In the genomic region with DNA sequence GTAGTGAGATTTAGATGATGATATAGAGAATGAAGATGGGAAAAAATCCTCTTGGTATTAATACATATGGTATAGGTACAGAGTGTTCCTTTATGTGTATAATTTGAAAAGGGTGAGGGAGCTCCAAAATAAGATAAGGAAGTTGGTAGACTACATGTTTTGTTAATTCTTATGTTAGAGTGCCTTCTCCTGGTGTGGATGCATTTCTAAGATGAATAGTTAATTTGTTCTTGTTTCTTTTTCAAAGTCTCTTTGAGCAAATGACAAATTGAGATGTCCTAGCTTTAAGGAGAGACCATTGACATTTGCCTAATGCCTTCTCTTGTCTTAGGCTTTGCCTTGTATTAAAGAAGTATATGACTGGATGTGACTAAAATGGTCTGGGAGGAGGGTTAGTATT, we compare ENCODE assay signal across 8 cellular contexts. TPM values are rescaled to one million over a fixed set of nuclear protein-coding genes. Genes with fewer than 3 reads are reported as not detected.
DNase-seq lines count a peak whose midpoint lies in the region; ATAC-seq, FAIRE-seq and TF ChIP-seq lines count a peak whose summit lies in the region.

No MANE protein-coding gene starts in this region.

- no peak for TF ChIP-seq EP300 in HepG2 (IDR thresholded peaks at IDR 0.05; ENCODE audit: low read depth in 2 of 2, low read length in 2 of 2)
- no peak for TF ChIP-seq EP300 in HepG2 (CRISPR knock-in tag; IDR thresholded peaks at IDR 0.05; ENCODE audit: borderline replicate concordance)

- H3K27me3 ChIP-seq in HepG2 (ENCODE audit: control insufficient read depth in 1 of 2, insufficient read depth in 2 of 2, low read length in 2 of 2) (no peaks in the 10 kb centered on the region; a peak in 1 of 5 replicates), H7 (ENCODE audit: control insufficient read depth, insufficient read depth, low read length) (no peaks in the 10 kb centered on the region)

- TF ChIP-seq CTCF in HEK293 (tag by site-specific recombination; IDR thresholded peaks at IDR 0.05), result 0 out of 2 replicates have a peak, but pooled peaks have one; percentile 40
- TF ChIP-seq CTCF in HepG2 (CRISPR knock-in tag; IDR thresholded peaks at IDR 0.05), result no peak

- peaks cover 5% of the 10 kb centered on the region for H3K9me3 Mint-ChIP-seq in activated naive CD8-positive, alpha-beta T cell (ENCODE audit: low read depth)

- no peaks in the 10 kb centered on the region for H3K27me3 Mint-ChIP-seq in activated naive CD8-positive, alpha-beta T cell

- no peak overlapping the region for H3K9ac ChIP-seq in HepG2 (ENCODE audit: insufficient read depth, low read depth, low read length)

- no peak for TF ChIP-seq POLR2A in HepG2 (IDR thresholded peaks at IDR 0.05; ENCODE audit: insufficient read depth in 1 of 2, low read depth in 2 of 2, low read length in 2 of 2)

- H3K36me3 ChIP-seq in HEK293 (ENCODE audit: control insufficient read depth in 2 of 2, insufficient read depth in 1 of 2, low read length in 2 of 2) (no peaks in the 10 kb centered on the region), HepG2 (replicated peaks in 1 of 2; ENCODE audit: control insufficient read depth in 1 of 2, insufficient read depth in 2 of 2, low read length in 2 of 2) (no peaks in the 10 kb centered on the region), H7 (replicated peaks; ENCODE audit: control insufficient read depth, insufficient read depth, low read length) (no peaks in the 10 kb centered on the region; the same call in 1 of the 2 replicates)

- peaks cover 80% of the 10 kb centered on the region for H3K4me1 Mint-ChIP-seq in activated naive CD8-positive, alpha-beta T cell (ENCODE audit: low read depth)

- peak overlapping the region; percentile 93 for H3K27ac Mint-ChIP-seq in activated naive CD8-positive, alpha-beta T cell

- peaks cover 66% of the 10 kb centered on the region for H3K79me2 ChIP-seq in HepG2 (ENCODE audit: insufficient read depth, low read length)

- H3K4me3 ChIP-seq in HEK293 (ENCODE audit: low read depth, low read length), result no peak overlapping the region
- no peak overlapping the region for H3K4me3 ChIP-seq in HepG2 (replicated peaks in 1 of 3; ENCODE audit: insufficient read depth in 1 of 3, low read depth in 2 of 3, low read length in 3 of 3)
- no peak overlapping the region for H3K4me3 ChIP-seq in H7 (ENCODE audit: insufficient read depth, low read depth, low read length)

- POLR2A ChIA-PET in HEK293 (lab: Yijun Ruan, JAX) (interaction anchor here (1.3 to 3.7 kb wide), 3 partner anchors 10 to 118 kb away, joined by 3 to 25 read pairs (median 4); partner anchors contain the start of gene AKAP13), HepG2 (lab: Yijun Ruan, JAX) (interaction anchor here (1.0 to 2.6 kb wide), 3 partner anchors 13 to 118 kb away, joined by 3 to 9 read pairs (median 3); partner anchors contain the start of gene AKAP13)

- intact Hi-C loops in HepG2 (cut with micrococcal nuclease; ENCODE audit: unreplicated experiment), result loop anchor here (10.0 kb wide), 1 partner anchor 80 kb away; no protein-coding TSS in a partner anchor

- peak overlapping the region; percentile 67 for H3K4me3 Mint-ChIP-seq in activated naive CD8-positive, alpha-beta T cell

- CTCF ChIA-PET in HEK293 (lab: Yijun Ruan, JAX), result interaction anchor here (0.6 to 11.2 kb wide), 18 partner anchors 10 to 378 kb away, joined by 3 to 117 read pairs (median 6); no protein-coding TSS in a partner anchor
- CTCF ChIA-PET in HepG2 (lab: Yijun Ruan, JAX; ENCODE audit: low intra/inter-chr PET ratio, low total read pairs), result interaction anchor here (1.1 to 1.5 kb wide), 2 partner anchors 83 to 118 kb away, joined by 4 read pairs; no protein-coding TSS in a partner anchor

- H3K36me3 Mint-ChIP-seq in activated naive CD8-positive, alpha-beta T cell, result peaks cover 9% of the 10 kb centered on the region

- no peak for FAIRE-seq in HepG2 (lab: Jason Lieb, UNC)

- no peak for ATAC-seq in HepG2
- no peak for ATAC-seq in GM21717 (IDR thresholded peaks at IDR 0.05; ENCODE audit: unreplicated experiment)
- no peak for ATAC-seq in GM21367 (IDR thresholded peaks at IDR 0.05; ENCODE audit: unreplicated experiment)

- H3K9me3 ChIP-seq in HEK293 (ENCODE audit: control insufficient read depth, insufficient read depth, low read depth, low read length) (no peaks in the 10 kb centered on the region), HepG2 (ENCODE audit: low read length) (no peaks in the 10 kb centered on the region)

- in situ Hi-C loops in HepG2 (cut with HindIII; ENCODE audit: extremely low pct_ligation_motif_present, low pct_unique_long_range_greater_than_20kb), result no loop called here

- H3K27ac ChIP-seq in HEK293 (ENCODE audit: extremely low read depth, low read depth, low read length) (no peak overlapping the region), HepG2 (ENCODE audit: extremely low read length, insufficient read depth, low read length) (no peak overlapping the region)

- DNase-seq in AML-193 (lab: John Stamatoyannopoulos, UW) (peak; percentile 61 to 62), HepG2 (ENCODE audit: low spot score) (no peak), H7 (no peak)
- DNase-seq in activated effector memory CD4-positive, alpha-beta T cell treated with anti-CD3 and anti-CD28 coated beads, Interleukin-2, amount 50 U/mL, for 16 hours, result no peak

- no TSS peak for BruUV-seq in HepG2 (replicated peaks; lab: Mats Ljungman, UMichigan)

- H3K4me1 ChIP-seq in HEK293 (ENCODE audit: control insufficient read depth, insufficient read depth, low read length), result peaks cover 30% of the 10 kb centered on the region
- H3K4me1 ChIP-seq in HepG2 (ENCODE audit: insufficient read depth, low read length), result peaks cover 34% of the 10 kb centered on the region

- no peak overlapping the region for H2AFZ ChIP-seq in HepG2 (ENCODE audit: low read length)

- no peak for TF ChIP-seq RAD21 in HepG2 (CRISPR knock-in tag; IDR thresholded peaks at IDR 0.05)

- no peak overlapping the region for H3K4me2 ChIP-seq in HepG2 (ENCODE audit: low read depth, low read length)

- no peaks in the 10 kb centered on the region for H4K20me1 ChIP-seq in HepG2 (ENCODE audit: insufficient read depth, low read length)

TF ChIP-seq in HEK293, 187 proteins besides CTCF, POLR2A, EP300 and RAD21 (continues in another document):
- no peak for TF ChIP-seq ZNF324 (tag by site-specific recombination; IDR thresholded peaks at IDR 0.05)

TF ChIP-seq in HepG2, 621 proteins besides CTCF, POLR2A, EP300 and RAD21:
- TF ChIP-seq STAG1 (CRISPR knock-in tag; IDR thresholded peaks at IDR 0.05) (peak; percentile 32; the same call in 1 of the 2 replicates), SALL2 (CRISPR knock-in tag; IDR thresholded peaks at IDR 0.05) (no peak)
TF ChIP-seq in HepG2: peak in this region for 1.

RNA-seq across cellular contexts. Expression of gene AKAP13, which starts 34.1 kb away (rescaled TPM):
- 27.1 and 30.8 TPM in 2 replicates for total RNA-seq in HepG2 (2016; rRNA removed; fragmentation: Illumina TruSeq; extraction: Trizol)
- total RNA-seq in HepG2 (2016; cell fraction: cytosol; rRNA removed; fragmentation: Illumina TruSeq; extraction: Trizol; ENCODE audit: low read depth), result 7.8 TPM in 2 replicates
- total RNA-seq in HepG2 (2016; cell fraction: insoluble cytoplasmic fraction; rRNA removed; fragmentation: Illumina TruSeq; extraction: Trizol), result 23.2 and 26.6 TPM in 2 replicates
- total RNA-seq in HepG2 (2016; cell fraction: membrane; rRNA removed; fragmentation: Illumina TruSeq; extraction: Trizol), result 5.6 and 6.2 TPM in 2 replicates
- 42.6 and 50.0 TPM in 2 replicates for total RNA-seq in HepG2 (2016; cell fraction: nucleus; rRNA removed; fragmentation: Illumina TruSeq; extraction: Trizol)
- 6.7 and 8.9 TPM in 2 replicates for polyA plus RNA-seq in HepG2 (2011; rRNA removed)
- 3.2 and 4.7 TPM in 2 replicates for polyA plus RNA-seq in HepG2 (2011; cell fraction: cytosol; rRNA removed)
- polyA plus RNA-seq in HepG2 (2011; cell fraction: nucleus; rRNA removed), result 21.9 and 22.5 TPM in 2 replicates
- polyA plus RNA-seq in HepG2 (2012), result 9.2 and 10.1 TPM in 2 replicates
- 0.60 and 0.94 TPM in 2 replicates for polyA plus RNA-seq in HepG2 (2016; cell fraction: cytosol; fragmentation: Illumina TruSeq; extraction: Trizol; ENCODE audit: low read depth)
- polyA plus RNA-seq in HepG2 (2016; cell fraction: insoluble cytoplasmic fraction; fragmentation: Illumina TruSeq; extraction: Trizol; ENCODE audit: low read depth), result 9.5 and 10.5 TPM in 2 replicates
- polyA plus RNA-seq in HepG2 (2016; cell fraction: membrane; fragmentation: Illumina TruSeq; extraction: Trizol; ENCODE audit: low read depth), result 1.3 and 1.5 TPM in 2 replicates
- polyA plus RNA-seq in HepG2 (2016; cell fraction: nucleus; fragmentation: Illumina TruSeq; extraction: Trizol; ENCODE audit: insufficient read depth, low read depth), result 18.4 and 20.2 TPM in 2 replicates
- 33.6 and 122 TPM in 2 replicates for polyA minus RNA-seq in HepG2 (2011; rRNA and poly(A)+ RNA removed; ENCODE audit: low replicate concordance)
- 15.6 and 26.8 TPM in 2 replicates for polyA minus RNA-seq in HepG2 (2011; cell fraction: cytosol; rRNA and poly(A)+ RNA removed)
- polyA minus RNA-seq in HepG2 (2011; cell fraction: nucleus; rRNA and poly(A)+ RNA removed), result 96.2 and 112 TPM in 2 replicates
- total RNA-seq in H7 (2014; rRNA removed; shearing (Covaris generic)), result 26.2 and 32.7 TPM in 2 replicates

Comparison
In these comparisons a context has a peak if more than half of its experiments do, and no peak if none do; other contexts are left out.
1. DNase-seq: peak in AML-193 (2 of 2); none in HepG2 (single experiment), activated effector memory CD4-positive, alpha-beta T cell treated with anti-CD3 and anti-CD28 coated beads, Interleukin-2, amount 50 U/mL, for 16 hours (single experiment) and H7 (single experiment).